Comparison of ENCODE assay signal across 19 cellular contexts in genomic region chrX:7219153-7219705, GRCh38.
DNase-seq lines count a peak whose midpoint lies in the region; ATAC-seq, FAIRE-seq and TF ChIP-seq lines count a peak whose summit lies in the region.
"Had no signal": no experiment of that assay in that cellular context is flagged by ENCODE, and none has a peak within 500 bp of the region (broad histone marks: within the 10 kb centered on the region; RNA-seq: fewer than 3 reads in every experiment).

No MANE protein-coding gene starts in this region.

- peak overlapping the region; percentile 86 for H2AFZ ChIP-seq in HepG2 (ENCODE audit: low read length)

- intact Hi-C loops in HepG2 (cut with micrococcal nuclease; ENCODE audit: unreplicated experiment) (no loop called here), right lobe of liver (cut with DNase I) (no loop called here)

- H3K4me1 ChIP-seq in HepG2 (ENCODE audit: insufficient read depth, low read length) (peaks cover 34% of the 10 kb centered on the region), right lobe of liver (no peaks in the 10 kb centered on the region)

- no peaks in the 10 kb centered on the region for H3K27me3 Mint-ChIP-seq in type B pancreatic cell

- no TSS peak for BruUV-seq in HepG2 (replicated peaks; lab: Mats Ljungman, UMichigan)

- H4K20me1 ChIP-seq in HepG2 (ENCODE audit: insufficient read depth, low read length): no peaks in the 10 kb centered on the region
- H4K20me1 ChIP-seq: BLaER1 had no signal

- no peak for FAIRE-seq in HepG2 (lab: Jason Lieb, UNC)
- FAIRE-seq: endothelial cell of umbilical vein, GM12891 had no signal

- peaks cover 16% of the 10 kb centered on the region for H3K36me3 Mint-ChIP-seq in type B pancreatic cell

- no peaks in the 10 kb centered on the region for H3K36me3 ChIP-seq in HepG2 (replicated peaks in 1 of 2; ENCODE audit: control insufficient read depth in 1 of 2, insufficient read depth in 2 of 2, low read length in 2 of 2)
- no peaks in the 10 kb centered on the region for H3K36me3 ChIP-seq in right lobe of liver
- H3K36me3 ChIP-seq: BLaER1 had no signal

- peak overlapping the region; percentile 50 for H3K27ac ChIP-seq in HepG2 (ENCODE audit: extremely low read length, insufficient read depth, low read length)
- H3K27ac ChIP-seq in right lobe of liver: no peak overlapping the region
- H3K27ac ChIP-seq: BLaER1 had no signal

- TF ChIP-seq CTCF in HepG2 (CRISPR knock-in tag; IDR thresholded peaks at IDR 0.05) (no peak), right lobe of liver (IDR thresholded peaks at IDR 0.05) (no peak), type B pancreatic cell (conservative IDR thresholded peaks at IDR 0.05) (no peak)

- TF ChIP-seq POLR2A in HepG2 (IDR thresholded peaks at IDR 0.05; ENCODE audit: insufficient read depth in 1 of 2, low read depth in 2 of 2, low read length in 2 of 2) (no peak), right lobe of liver (IDR thresholded peaks at IDR 0.05) (no peak)

- H3K27ac Mint-ChIP-seq in type B pancreatic cell: peak overlapping the region; percentile 72

- H3K4me1 Mint-ChIP-seq in type B pancreatic cell (ENCODE audit: unreplicated experiment): peaks cover 6% of the 10 kb centered on the region

- 39% methylated on average over 6 of the region's 7 CpGs for WGBS in HepG2 (ENCODE audit: low lambda C conversion rate)
- 69% methylated on average over 2 of the region's 7 CpGs for WGBS in right lobe of liver (ENCODE audit: insufficient coverage, low coverage, low lambda C conversion rate, missing lambda C conversion rate)

- peak overlapping the region; percentile 82 for H3K4me3 Mint-ChIP-seq in type B pancreatic cell

- H3K9me3 ChIP-seq in HepG2 (ENCODE audit: low read length) (no peaks in the 10 kb centered on the region), right lobe of liver (no peaks in the 10 kb centered on the region)
- H3K9me3 ChIP-seq: BLaER1 had no signal

- no peaks in the 10 kb centered on the region for H3K79me2 ChIP-seq in HepG2 (ENCODE audit: insufficient read depth, low read length)

- ATAC-seq in HepG2 (peak; percentile 46; the same call in 1 of the 3 replicates), right lobe of liver (no peak), HG02798 (IDR thresholded peaks at IDR 0.05; ENCODE audit: poor library complexity, unreplicated experiment) (peak; percentile 75)

- CTCF ChIA-PET in HepG2 (lab: Yijun Ruan, JAX; ENCODE audit: low intra/inter-chr PET ratio, low total read pairs): no interaction called here

- H3K27me3 ChIP-seq in HepG2 (ENCODE audit: control insufficient read depth in 1 of 2, insufficient read depth in 2 of 2, low read length in 2 of 2) (no peaks in the 10 kb centered on the region), right lobe of liver (no peaks in the 10 kb centered on the region)
- H3K27me3 ChIP-seq: BLaER1 had no signal

- in situ Hi-C loops in HepG2 (cut with HindIII; ENCODE audit: extremely low pct_ligation_motif_present, low pct_unique_long_range_greater_than_20kb): no loop called here

- POLR2A ChIA-PET in HepG2 (lab: Yijun Ruan, JAX): no interaction called here

- DNase-seq in HepG2 (ENCODE audit: low spot score) (peak; percentile 1), right lobe of liver (no peak), NCI-H69 (lab: John Stamatoyannopoulos, UW) (peak; percentile 13), type B pancreatic cell (ENCODE audit: extremely low spot score, unreplicated experiment) (no peak), NCI-H1048 (lab: John Stamatoyannopoulos, UW) (no peak), NCI-H2029 (lab: John Stamatoyannopoulos, UW) (no peak)
- DNase-seq in activated CD4-positive, CD25-positive, alpha-beta regulatory T cell (lab: John Stamatoyannopoulos, UW): no peak
- DNase-seq: cortex of kidney; GDM1; HCEC 1CT; NCI-H226; NK-92 treated with Interleukin-12 subunit alpha and Interleukin-12 subunit beta, amount 100 ng/mL, for 24 hours; nucleus accumbens; substantia nigra; SW 1271 had no signal

- H3K4me3 ChIP-seq in HepG2 (replicated peaks in 1 of 3; ENCODE audit: insufficient read depth in 1 of 3, low read depth in 2 of 3, low read length in 3 of 3): no peak overlapping the region
- no peak overlapping the region for H3K4me3 ChIP-seq in right lobe of liver
- H3K4me3 ChIP-seq: BLaER1 had no signal

- peak overlapping the region; percentile 49 for H3K4me2 ChIP-seq in HepG2 (ENCODE audit: low read depth, low read length)
- H3K4me2 ChIP-seq: BLaER1 had no signal

- peaks cover 8% of the 10 kb centered on the region for H3K9me3 Mint-ChIP-seq in type B pancreatic cell

- no peak for TF ChIP-seq RAD21 in HepG2 (CRISPR knock-in tag; IDR thresholded peaks at IDR 0.05)

- 0 out of 2 replicates have a peak overlapping the region, but pooled peaks have one; percentile 43 for H3K9ac ChIP-seq in HepG2 (ENCODE audit: insufficient read depth, low read depth, low read length)
- H3K9ac ChIP-seq: BLaER1 had no signal

- TF ChIP-seq EP300 in HepG2 (IDR thresholded peaks at IDR 0.05; ENCODE audit: low read depth in 2 of 2, low read length in 2 of 2) (no peak), HepG2 (CRISPR knock-in tag; IDR thresholded peaks at IDR 0.05; ENCODE audit: borderline replicate concordance) (no peak)

TF ChIP-seq in HepG2, 621 proteins besides CTCF, POLR2A, EP300 and RAD21:
- TF ChIP-seq GTF3A (CRISPR knock-in tag; conservative IDR thresholded peaks at IDR 0.05): no peak
- no peak for TF ChIP-seq PHF8 (CRISPR knock-in tag; IDR thresholded peaks at IDR 0.05)
- TF ChIP-seq NR3C1 (CRISPR knock-in tag; IDR thresholded peaks at IDR 0.05): no peak
- TF ChIP-seq ARNT (IDR thresholded peaks at IDR 0.05): no peak
- no peak for TF ChIP-seq MNT (IDR thresholded peaks at IDR 0.05)
- no peak for TF ChIP-seq HCFC1 (IDR thresholded peaks at IDR 0.05; ENCODE audit: low read depth, low read length)
- TF ChIP-seq GFI1 (CRISPR knock-in tag; IDR thresholded peaks at IDR 0.05; ENCODE audit: borderline replicate concordance): no peak
- no peak for TF ChIP-seq PAXIP1 (CRISPR knock-in tag; conservative IDR thresholded peaks at IDR 0.05)
- TF ChIP-seq ZNF552 (CRISPR knock-in tag; IDR thresholded peaks at IDR 0.05; ENCODE audit: borderline replicate concordance): no peak
- no peak for TF ChIP-seq ZNF672 (CRISPR knock-in tag; IDR thresholded peaks at IDR 0.05)
- TF ChIP-seq ZNF34 (CRISPR knock-in tag; IDR thresholded peaks at IDR 0.05; ENCODE audit: borderline replicate concordance): no peak
- TF ChIP-seq HNRNPLL (IDR thresholded peaks at IDR 0.05; ENCODE audit: low read depth, low read length, poor library complexity, severe bottlenecking): no peak
- TF ChIP-seq ZSCAN20 (CRISPR knock-in tag; IDR thresholded peaks at IDR 0.05; ENCODE audit: borderline replicate concordance): no peak
- no peak for TF ChIP-seq HDAC6 (IDR thresholded peaks at IDR 0.05; ENCODE audit: low read depth, low read length)
- no peak for TF ChIP-seq ZNF788 (CRISPR knock-in tag; IDR thresholded peaks at IDR 0.05; ENCODE audit: borderline replicate concordance)
- no peak for TF ChIP-seq ATF1 (CRISPR knock-in tag; IDR thresholded peaks at IDR 0.05)
- TF ChIP-seq ZNF629 (CRISPR knock-in tag; conservative IDR thresholded peaks at IDR 0.05): no peak
- no peak for TF ChIP-seq SMAD3 (CRISPR knock-in tag; IDR thresholded peaks at IDR 0.05)
TF ChIP-seq in HepG2: peak in this region for 0.

Comparison
In these comparisons a context has a peak if more than half of its experiments do, and no peak if none do; other contexts are left out.
1. ATAC-seq: peak in HepG2 (single experiment) and HG02798 (single experiment); none in right lobe of liver (0 of 4).
2. DNase-seq: peak in HepG2 (single experiment) and NCI-H69 (single experiment); none in right lobe of liver (0 of 3), type B pancreatic cell (single experiment), NCI-H1048 (single experiment), activated CD4-positive, CD25-positive, alpha-beta regulatory T cell (0 of 4) and NCI-H2029 (single experiment).